ENCODE assay signal across 16 cellular contexts in genomic region chr13:110063490-110063889, GRCh38.
DNase-seq lines count a peak whose midpoint lies in the region; ATAC-seq and TF ChIP-seq lines count a peak whose summit lies in the region.
"Had no signal": no experiment of that assay in that cellular context is flagged by ENCODE, and none has a peak within 500 bp of the region (broad histone marks: within the 10 kb centered on the region; RNA-seq: fewer than 3 reads in every experiment).

No MANE protein-coding gene starts in this region.

- H3K4me1 ChIP-seq in mesenchymal stem cell (ENCODE audit: control insufficient read depth, insufficient read depth, low read depth, low read length) = peaks cover 7% of the 10 kb centered on the region
- H3K4me1 ChIP-seq: BE2C had no signal

- no peak overlapping the region for H3K18ac ChIP-seq in mesenchymal stem cell (ENCODE audit: low read depth in 1 of 2, low read length in 2 of 2)

- H3K4me3 ChIP-seq in fibroblast of villous mesenchyme (ENCODE audit: low read depth, low read length) (no peak overlapping the region), mesenchymal stem cell (ENCODE audit: insufficient read depth in 1 of 2, low read depth in 1 of 2, low read length in 2 of 2) (no peak overlapping the region)
- H3K4me3 ChIP-seq: GM23248 had no signal

- H3K4me1 Mint-ChIP-seq in stimulated activated effector memory CD8-positive, alpha-beta T cell treated with anti-CD3 and anti-CD28 coated beads, Interleukin-12 subunit alpha, Interleukin-12 subunit beta, amount 100 ng/mL, for 72 hours = no peaks in the 10 kb centered on the region
- H3K4me1 Mint-ChIP-seq: CD8-positive, alpha-beta memory T cell had no signal

- no peak overlapping the region for H3K9ac ChIP-seq in mesenchymal stem cell (ENCODE audit: low read length)
- H3K9ac ChIP-seq: GM23248 had no signal

- no peak overlapping the region for H3K4ac ChIP-seq in mesenchymal stem cell (ENCODE audit: low read depth in 1 of 2, low read length in 2 of 2)

- H3K27ac ChIP-seq in 22Rv1 (peak overlapping the region; percentile 15; the same call in 1 of the 2 replicates), mesenchymal stem cell (ENCODE audit: low read length, poor library complexity, severe bottlenecking) (no peak overlapping the region)
- H3K27ac ChIP-seq: GM23248, HL-60 had no signal

- no peak overlapping the region for H2BK12ac ChIP-seq in mesenchymal stem cell (ENCODE audit: low read length in 2 of 2)

- no peak overlapping the region for H2BK120ac ChIP-seq in mesenchymal stem cell (ENCODE audit: low read depth, low read length)

- no peak overlapping the region for H3K27ac Mint-ChIP-seq in stimulated activated effector memory CD8-positive, alpha-beta T cell treated with anti-CD3 and anti-CD28 coated beads, Interleukin-12 subunit alpha, Interleukin-12 subunit beta, amount 100 ng/mL, for 72 hours
- H3K27ac Mint-ChIP-seq: CD4-positive, CD25-positive, alpha-beta regulatory T cell; CD8-positive, alpha-beta memory T cell had no signal

- H2AK5ac ChIP-seq in mesenchymal stem cell (ENCODE audit: low read length, severe bottlenecking) = peak overlapping the region; percentile 64

- TF ChIP-seq CTCF in 22Rv1 (IDR thresholded peaks at IDR 0.05) (no peak), fibroblast of villous mesenchyme (IDR thresholded peaks at IDR 0.05; ENCODE audit: insufficient read depth, low read depth, low read length) (no peak)

- H3K36me3 Mint-ChIP-seq in stimulated activated effector memory CD8-positive, alpha-beta T cell treated with anti-CD3 and anti-CD28 coated beads, Interleukin-12 subunit alpha, Interleukin-12 subunit beta, amount 100 ng/mL, for 72 hours = no peaks in the 10 kb centered on the region
- H3K36me3 Mint-ChIP-seq: CD4-positive, CD25-positive, alpha-beta regulatory T cell; CD8-positive, alpha-beta memory T cell had no signal

- H3K36me3 ChIP-seq in mesenchymal stem cell (ENCODE audit: control insufficient read depth in 1 of 2, insufficient read depth in 2 of 2, low read depth in 1 of 2, low read length in 2 of 2) = no peaks in the 10 kb centered on the region
- H3K36me3 ChIP-seq: BE2C had no signal

- H3K79me1 ChIP-seq in mesenchymal stem cell (replicated peaks; ENCODE audit: low read length, poor library complexity, severe bottlenecking) = no peaks in the 10 kb centered on the region

- no peak overlapping the region for H4K91ac ChIP-seq in mesenchymal stem cell (ENCODE audit: low read length)

- no peaks in the 10 kb centered on the region for H3K9me3 Mint-ChIP-seq in stimulated activated effector memory CD8-positive, alpha-beta T cell treated with anti-CD3 and anti-CD28 coated beads, Interleukin-12 subunit alpha, Interleukin-12 subunit beta, amount 100 ng/mL, for 72 hours

- H3K9me3 ChIP-seq in mesenchymal stem cell (ENCODE audit: control insufficient read depth, low read length) = no peaks in the 10 kb centered on the region
- H3K9me3 ChIP-seq: BE2C, Caco-2 had no signal

- no peak overlapping the region for H4K8ac ChIP-seq in mesenchymal stem cell (ENCODE audit: low read length)

- H3K23ac ChIP-seq in mesenchymal stem cell (ENCODE audit: low read length in 2 of 2) = no peak overlapping the region

- H3K14ac ChIP-seq in mesenchymal stem cell (ENCODE audit: low read length in 2 of 2) = no peak overlapping the region

- no peaks in the 10 kb centered on the region for H3K27me3 ChIP-seq in mesenchymal stem cell (ENCODE audit: control insufficient read depth in 1 of 2, insufficient read depth in 1 of 2, low read length in 2 of 2)

- DNase-seq in fibroblast of villous mesenchyme (ENCODE audit: low read depth) (peak; percentile 70), mesenchymal stem cell (no peak), GOT3 (lab: John Stamatoyannopoulos, UW) (no peak), SIG-M5 (lab: John Stamatoyannopoulos, UW) (no peak)
- DNase-seq in stimulated activated effector memory CD8-positive, alpha-beta T cell treated with anti-CD3 and anti-CD28 coated beads, Interleukin-12 subunit alpha, Interleukin-12 subunit beta, amount 100 ng/mL, for 72 hours (ENCODE audit: low spot score in 2 of 2) = no peak
- DNase-seq: BE2C; C1 segment of cervical spinal cord; Caco-2; CD4-positive, CD25-positive, alpha-beta regulatory T cell; CD8-positive, alpha-beta memory T cell; GM23248; HCEC 1CT; IMR-90 had no signal

- ATAC-seq in stimulated activated effector memory CD8-positive, alpha-beta T cell treated with anti-CD3 and anti-CD28 coated beads, Interleukin-12 subunit alpha, Interleukin-12 subunit beta, amount 100 ng/mL, for 72 hours = peak; percentile 21
- ATAC-seq in HG03469 (IDR thresholded peaks at IDR 0.05; ENCODE audit: unreplicated experiment) = no peak

- 95% methylated on average over 4 of the region's 4 CpGs for WGBS in mesenchymal stem cell

- H2AFZ ChIP-seq in mesenchymal stem cell (ENCODE audit: low read depth, low read length) = no peak overlapping the region
- H2AFZ ChIP-seq: GM23248 had no signal

- H3K4me2 ChIP-seq in mesenchymal stem cell (ENCODE audit: low read length, poor library complexity, severe bottlenecking) = no peak overlapping the region

- no peak overlapping the region for H2BK15ac ChIP-seq in mesenchymal stem cell (ENCODE audit: low read depth, poor library complexity, severe bottlenecking)

- H3K4me3 Mint-ChIP-seq in stimulated activated effector memory CD8-positive, alpha-beta T cell treated with anti-CD3 and anti-CD28 coated beads, Interleukin-12 subunit alpha, Interleukin-12 subunit beta, amount 100 ng/mL, for 72 hours = no peak overlapping the region
- H3K4me3 Mint-ChIP-seq: CD4-positive, CD25-positive, alpha-beta regulatory T cell; CD8-positive, alpha-beta memory T cell had no signal

- H2BK5ac ChIP-seq in mesenchymal stem cell (ENCODE audit: low read depth, low read length, poor library complexity, severe bottlenecking) = no peak overlapping the region
